ENCODE assay signal across 8 cellular contexts in genomic region chr3:49411550-49411967, GRCh38. TPM values are rescaled to one million over a fixed set of nuclear protein-coding genes. Genes with fewer than 3 reads are reported as not detected.
DNase-seq lines count a peak whose midpoint lies in the region; ATAC-seq and TF ChIP-seq lines count a peak whose summit lies in the region.

No MANE protein-coding gene starts in this region.

- TF ChIP-seq CTCF in endothelial cell (IDR thresholded peaks at IDR 0.05; ENCODE audit: unreplicated experiment) = no peak

- H3K27ac ChIP-seq in temporal lobe (ENCODE audit: low read depth, low read length) = peak overlapping the region; percentile 40

- peak overlapping the region; percentile 95 for H3K27ac Mint-ChIP-seq in activated CD4-positive, alpha-beta T cell treated with anti-CD3 and anti-CD28 coated beads, Interleukin-2, amount 10 ng/mL, durations not matched to agents 24 days and 14 days
- peak overlapping the region; percentile 84 for H3K27ac Mint-ChIP-seq in endothelial cell (ENCODE audit: unreplicated experiment)

- peaks cover 2% of the 10 kb centered on the region for H3K27me3 Mint-ChIP-seq in activated CD4-positive, alpha-beta T cell treated with anti-CD3 and anti-CD28 coated beads, Interleukin-2, amount 10 ng/mL, durations not matched to agents 24 days and 14 days
- H3K27me3 Mint-ChIP-seq in endothelial cell (ENCODE audit: unreplicated experiment) = peaks cover 24% of the 10 kb centered on the region

- DNase-seq in Ammon's horn (ENCODE audit: low spot score) (peak; percentile 38), endothelial cell (ENCODE audit: low spot score) (peak; percentile 55), myocyte (ENCODE audit: low read depth) (peak; percentile 52), HuH-7 (ENCODE audit: low spot score) (no peak)
- peak; percentile 90 for DNase-seq in activated CD4-positive, alpha-beta T cell treated with anti-CD3 and anti-CD28 coated beads, Interleukin-2, amount 10 ng/mL, durations not matched to agents 24 days and 14 days

- ATAC-seq in GM19438 (IDR thresholded peaks at IDR 0.05; ENCODE audit: low read depth, unreplicated experiment) = peak; percentile 28
- peak; percentile 20 for ATAC-seq in HG03460 (IDR thresholded peaks at IDR 0.05; ENCODE audit: unreplicated experiment)

- H3K4me1 Mint-ChIP-seq in activated CD4-positive, alpha-beta T cell treated with anti-CD3 and anti-CD28 coated beads, Interleukin-2, amount 10 ng/mL, durations not matched to agents 24 days and 14 days = peaks cover 60% of the 10 kb centered on the region
- H3K4me1 Mint-ChIP-seq in endothelial cell (ENCODE audit: unreplicated experiment) = peaks cover 48% of the 10 kb centered on the region

- H3K36me3 Mint-ChIP-seq in activated CD4-positive, alpha-beta T cell treated with anti-CD3 and anti-CD28 coated beads, Interleukin-2, amount 10 ng/mL, durations not matched to agents 24 days and 14 days (ENCODE audit: low read depth) = peaks cover 40% of the 10 kb centered on the region
- H3K36me3 Mint-ChIP-seq in endothelial cell (ENCODE audit: low read depth, unreplicated experiment) = peaks cover 28% of the 10 kb centered on the region

- no peaks in the 10 kb centered on the region for H3K9me3 Mint-ChIP-seq in activated CD4-positive, alpha-beta T cell treated with anti-CD3 and anti-CD28 coated beads, Interleukin-2, amount 10 ng/mL, durations not matched to agents 24 days and 14 days
- H3K9me3 Mint-ChIP-seq in endothelial cell (ENCODE audit: unreplicated experiment) = no peaks in the 10 kb centered on the region

- intact Hi-C loops in activated CD4-positive, alpha-beta T cell treated with anti-CD3 and anti-CD28 coated beads, Interleukin-2, amount 10 ng/mL, durations not matched to agents 24 days and 14 days (cut with micrococcal nuclease) = loop anchor here (5.0 kb wide), 1 partner anchor 319 kb away; the partner anchor contains the start of gene QRICH1

- peak overlapping the region; percentile 94 for H3K4me3 Mint-ChIP-seq in activated CD4-positive, alpha-beta T cell treated with anti-CD3 and anti-CD28 coated beads, Interleukin-2, amount 10 ng/mL, durations not matched to agents 24 days and 14 days
- peak overlapping the region; percentile 96 for H3K4me3 Mint-ChIP-seq in endothelial cell (ENCODE audit: unreplicated experiment)

RNA-seq across cellular contexts. Expression of gene RHOA, which starts 0.2 kb away (rescaled TPM):
- 381 and 391 TPM in 2 replicates for total RNA-seq in activated CD4-positive, alpha-beta T cell treated with anti-CD3 and anti-CD28 coated beads, Interleukin-2, amount 10 ng/mL, durations not matched to agents 24 days and 14 days
- total RNA-seq in endothelial cell (ENCODE audit: unreplicated experiment) = 583 TPM
- total RNA-seq in myocyte = 663 and 808 TPM in 2 replicates
- polyA plus RNA-seq in myocyte (2012) = 745 TPM
- 104 TPM for total RNA-seq in temporal lobe

RNA-seq across cellular contexts. Expression of gene TCTA, which starts 0.7 kb away (rescaled TPM):
- total RNA-seq in activated CD4-positive, alpha-beta T cell treated with anti-CD3 and anti-CD28 coated beads, Interleukin-2, amount 10 ng/mL, durations not matched to agents 24 days and 14 days = 18.7 and 21.2 TPM in 2 replicates
- total RNA-seq in endothelial cell (ENCODE audit: unreplicated experiment) (17.3 TPM), myocyte (30.0 and 37.2 TPM in 2 replicates), temporal lobe (9.3 TPM)
- polyA plus RNA-seq in myocyte (2012) = 80.4 TPM

RNA-seq across cellular contexts. Expression of gene AMT, which starts 10.7 kb away (rescaled TPM):
- 2.6 and 3.7 TPM in 2 replicates for total RNA-seq in activated CD4-positive, alpha-beta T cell treated with anti-CD3 and anti-CD28 coated beads, Interleukin-2, amount 10 ng/mL, durations not matched to agents 24 days and 14 days
- total RNA-seq in endothelial cell (ENCODE audit: unreplicated experiment) (11.9 TPM), myocyte (0.36 and 0.56 TPM in 2 replicates), temporal lobe (3.9 TPM)
- 2.3 TPM for polyA plus RNA-seq in myocyte (2012)

RNA-seq across cellular contexts. Expression of gene NICN1, which starts 17.6 kb away (rescaled TPM):
- total RNA-seq in activated CD4-positive, alpha-beta T cell treated with anti-CD3 and anti-CD28 coated beads, Interleukin-2, amount 10 ng/mL, durations not matched to agents 24 days and 14 days = 11.1 and 12.6 TPM in 2 replicates
- total RNA-seq in endothelial cell (ENCODE audit: unreplicated experiment) = 30.0 TPM
- 3.4 and 5.7 TPM in 2 replicates for total RNA-seq in myocyte
- polyA plus RNA-seq in myocyte (2012) = 11.8 TPM
- total RNA-seq in temporal lobe = 8.9 TPM

RNA-seq across cellular contexts. Expression of gene GPX1, which starts 53.4 kb away (rescaled TPM):
- total RNA-seq in activated CD4-positive, alpha-beta T cell treated with anti-CD3 and anti-CD28 coated beads, Interleukin-2, amount 10 ng/mL, durations not matched to agents 24 days and 14 days = 190 and 200 TPM in 2 replicates
- total RNA-seq in endothelial cell (ENCODE audit: unreplicated experiment) (374 TPM), myocyte (109 and 116 TPM in 2 replicates), temporal lobe (44.7 TPM)
- 271 TPM for polyA plus RNA-seq in myocyte (2012)
